14 cellular contexts compared by ENCODE assay signal in the genomic region with DNA sequence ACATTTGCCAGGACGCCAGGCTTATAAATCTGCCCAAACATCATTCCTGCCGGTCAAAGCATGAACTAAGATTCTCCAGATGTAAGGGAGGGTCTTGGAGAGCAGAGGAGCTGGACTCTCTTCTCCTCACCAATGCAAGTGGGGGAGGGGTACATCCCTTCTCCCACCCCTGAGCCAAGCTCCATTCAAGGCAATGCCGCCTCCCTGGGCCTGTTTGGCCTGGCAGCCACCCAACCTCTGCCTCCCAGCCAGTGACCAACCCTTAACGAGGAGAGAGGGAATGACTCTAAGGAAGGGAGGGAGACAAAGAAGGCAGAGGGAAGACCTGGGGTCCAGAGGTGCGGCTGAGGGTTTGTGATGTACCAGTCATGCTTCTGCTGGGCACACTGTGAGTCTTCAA. TPM values are rescaled to one million over a fixed set of nuclear protein-coding genes. Genes with fewer than 3 reads are reported as not detected.
A peak's percentile ranks its signal among the peaks of the same experiment; 100 is the strongest.
DNase-seq lines count a peak whose midpoint lies in the region; ATAC-seq, FAIRE-seq and TF ChIP-seq lines count a peak whose summit lies in the region.
"Had no signal": no experiment of that assay in that cellular context is flagged by ENCODE, and none has a peak within 500 bp of the region (broad histone marks: within the 10 kb centered on the region; RNA-seq: fewer than 3 reads in every experiment).

No MANE protein-coding gene starts in this region.

- intact Hi-C loops in HepG2 (cut with micrococcal nuclease; ENCODE audit: unreplicated experiment), result no loop called here
- intact Hi-C loops in right lobe of liver (cut with DNase I), result no loop called here
- intact Hi-C loops in vagina (cut with DNase I), result no loop called here

- peak overlapping the region; percentile 98 for H3K27ac Mint-ChIP-seq in neural crest cell (ENCODE audit: unreplicated experiment)
- H3K27ac Mint-ChIP-seq: activated naive CD4-positive, alpha-beta T cell treated with anti-CD3 and anti-CD28 coated beads for 36 hours had no signal

- TF ChIP-seq CTCF in HepG2 (CRISPR knock-in tag; IDR thresholded peaks at IDR 0.05), result no peak
- TF ChIP-seq CTCF in right lobe of liver (IDR thresholded peaks at IDR 0.05), result no peak
- no peak for TF ChIP-seq CTCF in fibroblast of the aortic adventitia (IDR thresholded peaks at IDR 0.05; ENCODE audit: insufficient read depth, low read length)
- TF ChIP-seq CTCF in neural crest cell (conservative IDR thresholded peaks at IDR 0.05), result no peak
- no peak for TF ChIP-seq CTCF in vagina (IDR thresholded peaks at IDR 0.05)

- CTCF ChIA-PET in HepG2 (lab: Yijun Ruan, JAX; ENCODE audit: low intra/inter-chr PET ratio, low total read pairs), result no interaction called here

- no peaks in the 10 kb centered on the region for H3K9me3 Mint-ChIP-seq in neural crest cell
- H3K9me3 Mint-ChIP-seq: activated naive CD4-positive, alpha-beta T cell treated with anti-CD3 and anti-CD28 coated beads for 36 hours had no signal

- no peaks in the 10 kb centered on the region for H3K36me3 Mint-ChIP-seq in neural crest cell (ENCODE audit: low read depth)

- no peak overlapping the region for H2AFZ ChIP-seq in HepG2 (ENCODE audit: low read length)

- H3K9ac ChIP-seq in HepG2 (ENCODE audit: insufficient read depth, low read depth, low read length), result no peak overlapping the region

- TF ChIP-seq EP300 in HepG2 (IDR thresholded peaks at IDR 0.05; ENCODE audit: low read depth in 2 of 2, low read length in 2 of 2) (no peak), HepG2 (CRISPR knock-in tag; IDR thresholded peaks at IDR 0.05; ENCODE audit: borderline replicate concordance) (no peak)

- H3K27ac ChIP-seq in HepG2 (ENCODE audit: extremely low read length, insufficient read depth, low read length) (no peak overlapping the region), right lobe of liver (no peak overlapping the region), vagina (peak overlapping the region; percentile 25)

- H3K27me3 Mint-ChIP-seq in neural crest cell (ENCODE audit: low read depth), result no peaks in the 10 kb centered on the region

- H3K36me3 ChIP-seq in HepG2 (replicated peaks in 1 of 2; ENCODE audit: control insufficient read depth in 1 of 2, insufficient read depth in 2 of 2, low read length in 2 of 2) (no peaks in the 10 kb centered on the region), right lobe of liver (no peaks in the 10 kb centered on the region), vagina (no peaks in the 10 kb centered on the region)

- H3K4me1 ChIP-seq in HepG2 (ENCODE audit: insufficient read depth, low read length) (no peaks in the 10 kb centered on the region), right lobe of liver (peaks cover 0 to 11% (median 5%) of the 10 kb centered on the region in 4 donors), vagina (peaks cover 26% of the 10 kb centered on the region)

- no peaks in the 10 kb centered on the region for H3K9me3 ChIP-seq in HepG2 (ENCODE audit: low read length)
- H3K9me3 ChIP-seq in right lobe of liver, result no peaks in the 10 kb centered on the region
- H3K9me3 ChIP-seq in vagina, result no peaks in the 10 kb centered on the region
- H3K9me3 ChIP-seq: Peyer's patch had no signal

- H3K4me2 ChIP-seq in HepG2 (ENCODE audit: low read depth, low read length), result no peak overlapping the region

- H3K4me1 Mint-ChIP-seq in neural crest cell, result peaks cover 30% of the 10 kb centered on the region

- no peak for FAIRE-seq in HepG2 (lab: Jason Lieb, UNC)

- H4K20me1 ChIP-seq in HepG2 (ENCODE audit: insufficient read depth, low read length), result no peaks in the 10 kb centered on the region

- in situ Hi-C loops in HepG2 (cut with HindIII; ENCODE audit: extremely low pct_ligation_motif_present, low pct_unique_long_range_greater_than_20kb), result no loop called here

- no peak for ATAC-seq in HepG2
- no peak for ATAC-seq in right lobe of liver
- no peak for ATAC-seq in HG03520 (IDR thresholded peaks at IDR 0.05; ENCODE audit: unreplicated experiment)

- no peak overlapping the region for H3K4me3 Mint-ChIP-seq in neural crest cell
- H3K4me3 Mint-ChIP-seq: activated naive CD4-positive, alpha-beta T cell treated with anti-CD3 and anti-CD28 coated beads for 36 hours had no signal

- H3K4me3 ChIP-seq in HepG2 (replicated peaks in 1 of 3; ENCODE audit: insufficient read depth in 1 of 3, low read depth in 2 of 3, low read length in 3 of 3) (no peak overlapping the region), right lobe of liver (no peak overlapping the region), fibroblast of the aortic adventitia (ENCODE audit: low read depth, low read length) (no peak overlapping the region), vagina (no peak overlapping the region)
- H3K4me3 ChIP-seq: Peyer's patch had no signal

- DNase-seq in HepG2 (ENCODE audit: low spot score) (no peak), right lobe of liver (no peak), fibroblast of the aortic adventitia (ENCODE audit: low read depth) (peak; percentile 33), neural crest cell (ENCODE audit: low read depth, low spot score) (no peak), vagina (ENCODE audit: extremely low spot score in 2 of 2) (no peak), OCI-M2 (lab: John Stamatoyannopoulos, UW; ENCODE audit: unreplicated experiment) (no peak), GOT3 (lab: John Stamatoyannopoulos, UW) (no peak)
- DNase-seq: activated CD4-positive, alpha-beta T cell treated with anti-CD3 and anti-CD28 coated beads for 4 hours; activated naive CD4-positive, alpha-beta T cell treated with anti-CD3 and anti-CD28 coated beads for 36 hours; glutamatergic neuron; Peyer's patch had no signal

- H3K27me3 ChIP-seq in HepG2 (ENCODE audit: control insufficient read depth in 1 of 2, insufficient read depth in 2 of 2, low read length in 2 of 2) (peaks cover 1 to 55% of the 10 kb centered on the region in 2 experiments; a peak in 3 of 5 replicates), right lobe of liver (no peaks in the 10 kb centered on the region), vagina (no peaks in the 10 kb centered on the region)
- H3K27me3 ChIP-seq: Peyer's patch had no signal

- no peak for TF ChIP-seq RAD21 in HepG2 (CRISPR knock-in tag; IDR thresholded peaks at IDR 0.05)

- H3K79me2 ChIP-seq in HepG2 (ENCODE audit: insufficient read depth, low read length), result no peaks in the 10 kb centered on the region

- TF ChIP-seq POLR2A in HepG2 (IDR thresholded peaks at IDR 0.05; ENCODE audit: insufficient read depth in 1 of 2, low read depth in 2 of 2, low read length in 2 of 2), result no peak
- TF ChIP-seq POLR2A in right lobe of liver (IDR thresholded peaks at IDR 0.05), result no peak
- TF ChIP-seq POLR2A in vagina (IDR thresholded peaks at IDR 0.05), result no peak

- WGBS in HepG2 (ENCODE audit: low lambda C conversion rate), result 33% methylated on average over 3 of the region's 5 CpGs
- 51% methylated on average over 3 of the region's 5 CpGs for WGBS in right lobe of liver (ENCODE audit: insufficient coverage, low coverage, low lambda C conversion rate, missing lambda C conversion rate)

- BruUV-seq in HepG2 (replicated peaks; lab: Mats Ljungman, UMichigan), result no TSS peak

- POLR2A ChIA-PET in HepG2 (lab: Yijun Ruan, JAX), result no interaction called here

RNA-seq across cellular contexts. Expression of a gene that starts 13.8 kb away (rescaled TPM):
- not detected in 2 replicates for total RNA-seq in HepG2 (2016; rRNA removed; fragmentation: Illumina TruSeq; extraction: Trizol)
- total RNA-seq in HepG2 (2016; cell fraction: cytosol; rRNA removed; fragmentation: Illumina TruSeq; extraction: Trizol; ENCODE audit: low read depth), result not detected in 2 replicates
- not detected in 2 replicates for total RNA-seq in HepG2 (2016; cell fraction: insoluble cytoplasmic fraction; rRNA removed; fragmentation: Illumina TruSeq; extraction: Trizol)
- total RNA-seq in HepG2 (2016; cell fraction: membrane; rRNA removed; fragmentation: Illumina TruSeq; extraction: Trizol), result not detected in 2 replicates
- not detected in 2 replicates for total RNA-seq in HepG2 (2016; cell fraction: nucleus; rRNA removed; fragmentation: Illumina TruSeq; extraction: Trizol)
- not detected in 2 replicates for polyA plus RNA-seq in HepG2 (2011; rRNA removed)
- polyA plus RNA-seq in HepG2 (2011; cell fraction: cytosol; rRNA removed), result not detected in 2 replicates
- polyA plus RNA-seq in HepG2 (2011; cell fraction: nucleus; rRNA removed), result not detected in 2 replicates
- polyA plus RNA-seq in HepG2 (2012), result not detected in 2 replicates
- polyA plus RNA-seq in HepG2 (2016; cell fraction: cytosol; fragmentation: Illumina TruSeq; extraction: Trizol; ENCODE audit: low read depth), result not detected in 2 replicates
- not detected in 2 replicates for polyA plus RNA-seq in HepG2 (2016; cell fraction: insoluble cytoplasmic fraction; fragmentation: Illumina TruSeq; extraction: Trizol; ENCODE audit: low read depth)
- polyA plus RNA-seq in HepG2 (2016; cell fraction: membrane; fragmentation: Illumina TruSeq; extraction: Trizol; ENCODE audit: low read depth), result not detected in 2 replicates
- polyA plus RNA-seq in HepG2 (2016; cell fraction: nucleus; fragmentation: Illumina TruSeq; extraction: Trizol; ENCODE audit: insufficient read depth, low read depth), result not detected in 2 replicates
- not detected in 2 replicates for polyA minus RNA-seq in HepG2 (2011; rRNA and poly(A)+ RNA removed; ENCODE audit: low replicate concordance)
- polyA minus RNA-seq in HepG2 (2011; cell fraction: cytosol; rRNA and poly(A)+ RNA removed), result not detected in 2 replicates
- not detected in 2 replicates for polyA minus RNA-seq in HepG2 (2011; cell fraction: nucleus; rRNA and poly(A)+ RNA removed)
- not detected for total RNA-seq in right lobe of liver
- total RNA-seq in fibroblast of the aortic adventitia (ENCODE audit: low replicate concordance), result not detected in 2 replicates
- 0.23 TPM in 1 of 2 replicates, not detected in the other for total RNA-seq in neural crest cell
- total RNA-seq in vagina, result not detected
- total RNA-seq: activated naive CD4-positive, alpha-beta T cell treated with anti-CD3 and anti-CD28 coated beads for 36 hours; Peyer's patch; pulmonary artery endothelial cell had no signal
- polyA plus RNA-seq: BJ had no signal

RNA-seq across cellular contexts. Expression of a gene that starts 20.9 kb away (rescaled TPM):
- not detected in 2 replicates for total RNA-seq in HepG2 (2016; rRNA removed; fragmentation: Illumina TruSeq; extraction: Trizol)
- total RNA-seq in HepG2 (2016; cell fraction: cytosol; rRNA removed; fragmentation: Illumina TruSeq; extraction: Trizol; ENCODE audit: low read depth), result not detected in 2 replicates
- not detected in 2 replicates for total RNA-seq in HepG2 (2016; cell fraction: insoluble cytoplasmic fraction; rRNA removed; fragmentation: Illumina TruSeq; extraction: Trizol)
- not detected in 2 replicates for total RNA-seq in HepG2 (2016; cell fraction: membrane; rRNA removed; fragmentation: Illumina TruSeq; extraction: Trizol)
- total RNA-seq in HepG2 (2016; cell fraction: nucleus; rRNA removed; fragmentation: Illumina TruSeq; extraction: Trizol), result not detected in 2 replicates
- not detected in 2 replicates for polyA plus RNA-seq in HepG2 (2011; rRNA removed)
- not detected in 2 replicates for polyA plus RNA-seq in HepG2 (2011; cell fraction: cytosol; rRNA removed)
- polyA plus RNA-seq in HepG2 (2011; cell fraction: nucleus; rRNA removed), result not detected in 2 replicates
- polyA plus RNA-seq in HepG2 (2012), result not detected in 2 replicates
- polyA plus RNA-seq in HepG2 (2016; cell fraction: cytosol; fragmentation: Illumina TruSeq; extraction: Trizol; ENCODE audit: low read depth), result not detected in 2 replicates
- polyA plus RNA-seq in HepG2 (2016; cell fraction: insoluble cytoplasmic fraction; fragmentation: Illumina TruSeq; extraction: Trizol; ENCODE audit: low read depth), result not detected in 2 replicates
- not detected in 2 replicates for polyA plus RNA-seq in HepG2 (2016; cell fraction: membrane; fragmentation: Illumina TruSeq; extraction: Trizol; ENCODE audit: low read depth)
- not detected in 2 replicates for polyA plus RNA-seq in HepG2 (2016; cell fraction: nucleus; fragmentation: Illumina TruSeq; extraction: Trizol; ENCODE audit: insufficient read depth, low read depth)
- polyA minus RNA-seq in HepG2 (2011; rRNA and poly(A)+ RNA removed; ENCODE audit: low replicate concordance), result 11.8 TPM in 1 of 2 replicates, not detected in the other
- polyA minus RNA-seq in HepG2 (2011; cell fraction: cytosol; rRNA and poly(A)+ RNA removed), result not detected in 2 replicates
- not detected in 2 replicates for polyA minus RNA-seq in HepG2 (2011; cell fraction: nucleus; rRNA and poly(A)+ RNA removed)
- under 1 TPM in 3 of 6 experiments, not detected in 3; 0.22 to 0.28 (median 0.25) TPM for total RNA-seq in right lobe of liver
- 0.09 TPM in 1 of 2 replicates, not detected in the other for total RNA-seq in fibroblast of the aortic adventitia (ENCODE audit: low replicate concordance)
- total RNA-seq in neural crest cell, result 0.68 and 0.71 TPM in 2 replicates
- total RNA-seq in vagina, result 32.2 TPM

RNA-seq across cellular contexts. Expression of a gene that starts 21.5 kb away (rescaled TPM):
- total RNA-seq in HepG2 (2016; rRNA removed; fragmentation: Illumina TruSeq; extraction: Trizol) (not detected in 2 replicates), right lobe of liver (not detected), fibroblast of the aortic adventitia (ENCODE audit: low replicate concordance) (not detected in 2 replicates), neural crest cell (0.12 and 0.16 TPM in 2 replicates), vagina (not detected)
- not detected in 2 replicates for total RNA-seq in HepG2 (2016; cell fraction: cytosol; rRNA removed; fragmentation: Illumina TruSeq; extraction: Trizol; ENCODE audit: low read depth)
- total RNA-seq in HepG2 (2016; cell fraction: insoluble cytoplasmic fraction; rRNA removed; fragmentation: Illumina TruSeq; extraction: Trizol), result not detected in 2 replicates
- not detected in 2 replicates for total RNA-seq in HepG2 (2016; cell fraction: membrane; rRNA removed; fragmentation: Illumina TruSeq; extraction: Trizol)
- total RNA-seq in HepG2 (2016; cell fraction: nucleus; rRNA removed; fragmentation: Illumina TruSeq; extraction: Trizol), result not detected in 2 replicates
- not detected in 2 replicates for polyA plus RNA-seq in HepG2 (2011; rRNA removed)
- polyA plus RNA-seq in HepG2 (2011; cell fraction: cytosol; rRNA removed), result not detected in 2 replicates
- not detected in 2 replicates for polyA plus RNA-seq in HepG2 (2011; cell fraction: nucleus; rRNA removed)
- polyA plus RNA-seq in HepG2 (2012), result not detected in 2 replicates
- not detected in 2 replicates for polyA plus RNA-seq in HepG2 (2016; cell fraction: cytosol; fragmentation: Illumina TruSeq; extraction: Trizol; ENCODE audit: low read depth)
- not detected in 2 replicates for polyA plus RNA-seq in HepG2 (2016; cell fraction: insoluble cytoplasmic fraction; fragmentation: Illumina TruSeq; extraction: Trizol; ENCODE audit: low read depth)
- polyA plus RNA-seq in HepG2 (2016; cell fraction: membrane; fragmentation: Illumina TruSeq; extraction: Trizol; ENCODE audit: low read depth), result not detected in 2 replicates
- polyA plus RNA-seq in HepG2 (2016; cell fraction: nucleus; fragmentation: Illumina TruSeq; extraction: Trizol; ENCODE audit: insufficient read depth, low read depth), result not detected in 2 replicates
- 0.06 and 0.09 TPM in 2 replicates for polyA minus RNA-seq in HepG2 (2011; rRNA and poly(A)+ RNA removed; ENCODE audit: low replicate concordance)
- polyA minus RNA-seq in HepG2 (2011; cell fraction: cytosol; rRNA and poly(A)+ RNA removed), result not detected in 2 replicates
- polyA minus RNA-seq in HepG2 (2011; cell fraction: nucleus; rRNA and poly(A)+ RNA removed), result not detected in 2 replicates
- total RNA-seq: Peyer's patch, pulmonary artery endothelial cell had no signal
- polyA plus RNA-seq: BJ had no signal

RNA-seq across cellular contexts. Expression of a gene that starts 34.8 kb away (rescaled TPM):
- total RNA-seq in HepG2 (2016; rRNA removed; fragmentation: Illumina TruSeq; extraction: Trizol) (26.5 and 49.9 TPM in 2 replicates), right lobe of liver (10 to 100 TPM; 41.3 to 75.8 (median 65.4) TPM), fibroblast of the aortic adventitia (ENCODE audit: low replicate concordance) (34.7 and 74.3 TPM in 2 replicates), neural crest cell (300 and 320 TPM in 2 replicates), vagina (74.9 TPM)
- 10.6 and 10.7 TPM in 2 replicates for total RNA-seq in HepG2 (2016; cell fraction: cytosol; rRNA removed; fragmentation: Illumina TruSeq; extraction: Trizol; ENCODE audit: low read depth)
- total RNA-seq in HepG2 (2016; cell fraction: insoluble cytoplasmic fraction; rRNA removed; fragmentation: Illumina TruSeq; extraction: Trizol), result 25.5 and 47.5 TPM in 2 replicates
- 22.1 and 24.1 TPM in 2 replicates for total RNA-seq in HepG2 (2016; cell fraction: membrane; rRNA removed; fragmentation: Illumina TruSeq; extraction: Trizol)
- total RNA-seq in HepG2 (2016; cell fraction: nucleus; rRNA removed; fragmentation: Illumina TruSeq; extraction: Trizol), result 71.1 and 76.3 TPM in 2 replicates
- 25.2 and 29.3 TPM in 2 replicates for polyA plus RNA-seq in HepG2 (2011; rRNA removed)
- polyA plus RNA-seq in HepG2 (2011; cell fraction: cytosol; rRNA removed), result 8.2 and 12.4 TPM in 2 replicates
- polyA plus RNA-seq in HepG2 (2011; cell fraction: nucleus; rRNA removed), result 33.6 and 41.0 TPM in 2 replicates
- polyA plus RNA-seq in HepG2 (2012), result 63.3 and 101 TPM in 2 replicates
- polyA plus RNA-seq in HepG2 (2016; cell fraction: cytosol; fragmentation: Illumina TruSeq; extraction: Trizol; ENCODE audit: low read depth), result 6.8 and 8.6 TPM in 2 replicates
- 96.6 and 122 TPM in 2 replicates for polyA plus RNA-seq in HepG2 (2016; cell fraction: insoluble cytoplasmic fraction; fragmentation: Illumina TruSeq; extraction: Trizol; ENCODE audit: low read depth)
- polyA plus RNA-seq in HepG2 (2016; cell fraction: membrane; fragmentation: Illumina TruSeq; extraction: Trizol; ENCODE audit: low read depth), result 13.0 and 14.7 TPM in 2 replicates
- polyA plus RNA-seq in HepG2 (2016; cell fraction: nucleus; fragmentation: Illumina TruSeq; extraction: Trizol; ENCODE audit: insufficient read depth, low read depth), result 198 and 203 TPM in 2 replicates
- polyA minus RNA-seq in HepG2 (2011; rRNA and poly(A)+ RNA removed; ENCODE audit: low replicate concordance), result 20.7 and 68.8 TPM in 2 replicates
- polyA minus RNA-seq in HepG2 (2011; cell fraction: cytosol; rRNA and poly(A)+ RNA removed), result 15.1 and 21.8 TPM in 2 replicates
- polyA minus RNA-seq in HepG2 (2011; cell fraction: nucleus; rRNA and poly(A)+ RNA removed), result 122 and 130 TPM in 2 replicates

RNA-seq across cellular contexts. Expression of a gene that starts 43.1 kb away (rescaled TPM):
- total RNA-seq in HepG2 (2016; rRNA removed; fragmentation: Illumina TruSeq; extraction: Trizol), result 11.0 TPM in 2 replicates
- total RNA-seq in HepG2 (2016; cell fraction: cytosol; rRNA removed; fragmentation: Illumina TruSeq; extraction: Trizol; ENCODE audit: low read depth), result 6.7 and 7.7 TPM in 2 replicates
- total RNA-seq in HepG2 (2016; cell fraction: insoluble cytoplasmic fraction; rRNA removed; fragmentation: Illumina TruSeq; extraction: Trizol), result 9.5 and 11.0 TPM in 2 replicates
- 22.4 and 23.7 TPM in 2 replicates for total RNA-seq in HepG2 (2016; cell fraction: membrane; rRNA removed; fragmentation: Illumina TruSeq; extraction: Trizol)
- total RNA-seq in HepG2 (2016; cell fraction: nucleus; rRNA removed; fragmentation: Illumina TruSeq; extraction: Trizol), result 5.6 and 6.2 TPM in 2 replicates
- 7.5 and 8.8 TPM in 2 replicates for polyA plus RNA-seq in HepG2 (2011; rRNA removed)
- polyA plus RNA-seq in HepG2 (2011; cell fraction: cytosol; rRNA removed), result 5.6 and 9.6 TPM in 2 replicates
- polyA plus RNA-seq in HepG2 (2011; cell fraction: nucleus; rRNA removed), result 7.2 and 7.9 TPM in 2 replicates
- polyA plus RNA-seq in HepG2 (2012), result 7.8 and 8.4 TPM in 2 replicates
- 10.8 and 10.9 TPM in 2 replicates for polyA plus RNA-seq in HepG2 (2016; cell fraction: cytosol; fragmentation: Illumina TruSeq; extraction: Trizol; ENCODE audit: low read depth)
- 11.0 and 13.4 TPM in 2 replicates for polyA plus RNA-seq in HepG2 (2016; cell fraction: insoluble cytoplasmic fraction; fragmentation: Illumina TruSeq; extraction: Trizol; ENCODE audit: low read depth)
- 23.2 and 26.5 TPM in 2 replicates for polyA plus RNA-seq in HepG2 (2016; cell fraction: membrane; fragmentation: Illumina TruSeq; extraction: Trizol; ENCODE audit: low read depth)
- 9.0 and 10.2 TPM in 2 replicates for polyA plus RNA-seq in HepG2 (2016; cell fraction: nucleus; fragmentation: Illumina TruSeq; extraction: Trizol; ENCODE audit: insufficient read depth, low read depth)
- 31.4 TPM in 1 of 2 replicates, not detected in the other for polyA minus RNA-seq in HepG2 (2011; rRNA and poly(A)+ RNA removed; ENCODE audit: low replicate concordance)
- polyA minus RNA-seq in HepG2 (2011; cell fraction: cytosol; rRNA and poly(A)+ RNA removed), result 7.5 and 10.6 TPM in 2 replicates
- polyA minus RNA-seq in HepG2 (2011; cell fraction: nucleus; rRNA and poly(A)+ RNA removed), result 5.0 and 7.1 TPM in 2 replicates
- total RNA-seq in right lobe of liver, result 1 to 10 TPM in 5 of 6 experiments, under 1 TPM in 1; 0.31 to 2.8 (median 2.3) TPM
- total RNA-seq in fibroblast of the aortic adventitia (ENCODE audit: low replicate concordance), result 1.5 and 3.8 TPM in 2 replicates
- 31.7 and 33.8 TPM in 2 replicates for total RNA-seq in neural crest cell
- total RNA-seq in vagina, result 9.1 TPM

Comparison
In these comparisons a context has a peak if more than half of its experiments do, and no peak if none do; other contexts are left out.
1. RNA of a gene that starts 20.9 kb away (total RNA-seq): 32.2 TPM in vagina (single experiment); 0.68 to 0.71 TPM in neural crest cell, 0.22 to 0.28 TPM in right lobe of liver, 0.09 TPM in fibroblast of the aortic adventitia and not detected in HepG2; every median in the first group is over 10 times any median in the second.